12 cellular contexts compared by ENCODE assay signal in the genomic region with DNA sequence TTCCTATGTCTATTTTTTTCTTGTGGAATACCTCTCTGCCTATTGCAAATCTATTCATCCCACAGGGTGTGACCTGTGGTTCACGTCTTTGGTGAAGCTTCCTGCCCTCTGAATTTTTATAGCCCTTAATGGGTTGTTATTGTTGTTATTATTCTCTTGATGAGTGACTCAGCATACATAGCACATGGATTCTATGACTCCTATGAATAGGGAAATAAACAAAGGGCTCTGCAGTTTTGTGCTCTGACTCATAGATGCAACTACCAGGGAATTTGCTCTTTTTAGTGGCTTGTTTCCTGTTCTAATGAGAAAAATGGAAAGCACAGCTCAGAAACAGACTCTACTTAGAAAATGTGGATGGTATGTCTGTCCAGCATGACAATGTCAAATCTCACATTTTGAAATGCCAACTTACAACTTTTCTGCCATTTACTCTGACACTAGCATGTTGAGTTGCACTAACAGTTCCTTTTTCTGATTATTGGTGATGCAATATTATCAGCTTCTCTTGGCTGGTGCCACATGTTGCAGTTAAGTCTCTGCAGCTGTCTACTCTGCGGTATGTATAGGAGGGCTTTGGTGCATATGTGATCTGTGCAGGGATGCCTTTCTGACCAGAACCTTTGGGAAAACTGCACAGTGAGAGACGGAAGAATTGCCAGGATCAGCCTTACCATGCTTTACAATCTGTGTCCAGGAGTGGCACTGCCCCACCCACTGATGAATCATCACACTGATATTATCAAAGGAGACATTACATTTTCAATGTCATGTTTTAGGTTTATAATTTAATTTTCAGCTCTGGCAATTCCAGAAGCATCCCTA.
DNase-seq lines count a peak whose midpoint lies in the region; ATAC-seq and TF ChIP-seq lines count a peak whose summit lies in the region.
"Had no signal": no experiment of that assay in that cellular context is flagged by ENCODE, and none has a peak within 500 bp of the region (broad histone marks: within the 10 kb centered on the region; RNA-seq: fewer than 3 reads in every experiment).

No MANE protein-coding gene starts in this region.

- in situ Hi-C loops in astrocyte of the spinal cord (cut with HindIII; ENCODE audit: low sequenced_read_pairs) = no loop called here

- H3K4me1 ChIP-seq in aorta (ENCODE audit: control insufficient read depth in 1 of 2, insufficient read depth in 2 of 2, low read length in 2 of 2) = peaks cover 0 to 3% of the 10 kb centered on the region in 2 donors
- H3K4me1 ChIP-seq: parathyroid adenoma had no signal

- H3K9me3 ChIP-seq in aorta (ENCODE audit: control insufficient read depth, low read length) = no peaks in the 10 kb centered on the region

- no peak for TF ChIP-seq CTCF in astrocyte of the spinal cord (IDR thresholded peaks at IDR 0.05; ENCODE audit: low read depth, low read length)

- H3K4me3 ChIP-seq in astrocyte of the spinal cord (ENCODE audit: low read depth, low read length) = no peak overlapping the region
- H3K4me3 ChIP-seq in aorta (ENCODE audit: low read length in 2 of 2) = no peak overlapping the region
- H3K4me3 ChIP-seq: K562 had no signal

- DNase-seq in NCI-H82 (lab: John Stamatoyannopoulos, UW) (peak; percentile 6), NCI-H82 treated with DMSO at 0.1 percent for 48 hours (lab: John Stamatoyannopoulos, UW; ENCODE audit: unreplicated experiment) (no peak), astrocyte of the spinal cord (ENCODE audit: low read depth, low spot score) (peak; percentile 93), iPS-NIHi11 (ENCODE audit: low spot score) (peak; percentile 25), aorta (no peak), T-helper 2 cell (no peak), cerebellum (ENCODE audit: low spot score) (no peak)
- DNase-seq: activated B cell treated with CpG ODN at 0.5 μM for 24 hours, anterior cingulate cortex had no signal

- ATAC-seq in aorta (ENCODE audit: low FRiP score) = peak; percentile 66
- no peak for ATAC-seq in GM18909 (IDR thresholded peaks at IDR 0.05; ENCODE audit: poor library complexity, unreplicated experiment)
- ATAC-seq: K562 had no signal

- H3K27ac ChIP-seq in aorta (ENCODE audit: low read depth in 1 of 2, low read length in 2 of 2) = no peak overlapping the region
- H3K27ac ChIP-seq: parathyroid adenoma had no signal

- H3K36me3 ChIP-seq in aorta (ENCODE audit: control insufficient read depth in 1 of 2, insufficient read depth in 2 of 2, low read length in 1 of 2) = no peaks in the 10 kb centered on the region

- 38 to 39% methylated on average over 3 of the region's 3 CpGs for WGBS in aorta, 2 donors

- H3K27me3 ChIP-seq in aorta (ENCODE audit: control insufficient read depth in 1 of 2, insufficient read depth in 2 of 2, low read length in 1 of 2) = no peaks in the 10 kb centered on the region

- intact Hi-C loops in aorta (cut with DNase I) = no loop called here

Comparison
In these comparisons a context has a peak if more than half of its experiments do, and no peak if none do; other contexts are left out.
1. DNase-seq: peak in NCI-H82 (single experiment), astrocyte of the spinal cord (single experiment) and iPS-NIHi11 (single experiment); none in NCI-H82 treated with DMSO at 0.1 percent for 48 hours (single experiment), aorta (0 of 2), T-helper 2 cell (0 of 5) and cerebellum (single experiment).